In the genomic region with DNA sequence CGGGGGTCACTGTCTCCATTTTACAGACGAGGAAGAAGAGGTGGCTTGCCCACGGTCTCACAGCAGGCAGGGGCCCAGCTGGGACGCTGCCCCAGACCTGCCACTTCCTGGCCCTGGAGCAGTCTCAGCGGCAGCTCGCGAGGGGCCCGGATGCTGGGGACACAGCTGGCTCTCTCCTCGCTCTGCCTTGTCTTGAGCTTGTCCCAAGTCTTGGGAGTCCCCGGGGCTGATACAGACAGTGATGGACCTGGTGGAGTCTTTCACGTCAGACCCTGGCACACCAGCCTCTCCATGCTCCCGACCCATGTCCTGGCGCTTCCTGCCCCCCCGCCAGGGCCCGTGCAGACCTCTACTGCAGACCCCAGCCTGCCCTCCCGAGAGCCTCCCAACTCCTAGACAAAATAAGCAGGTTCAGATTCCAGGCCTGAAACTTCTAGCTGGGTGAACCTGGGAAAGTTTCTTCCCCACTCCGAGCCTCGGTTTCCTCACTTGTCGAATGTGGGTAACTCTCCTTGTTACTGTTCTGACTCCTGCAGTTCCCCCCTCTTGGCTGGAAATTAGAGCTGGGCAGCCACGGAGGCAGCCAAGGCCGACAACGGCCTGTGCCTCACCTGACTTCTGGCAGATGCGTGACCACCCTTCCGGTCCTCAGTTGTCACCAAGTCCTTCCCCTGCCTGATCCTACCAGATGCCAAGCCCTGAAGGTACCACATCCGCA, we compare ENCODE assay signal across 28 cellular contexts.
A peak's percentile ranks its signal among the peaks of the same experiment; 100 is the strongest.
DNase-seq lines count a peak whose midpoint lies in the region; ATAC-seq, FAIRE-seq and TF ChIP-seq lines count a peak whose summit lies in the region.
"Had no signal": no experiment of that assay in that cellular context is flagged by ENCODE, and none has a peak within 500 bp of the region (broad histone marks: within the 10 kb centered on the region; RNA-seq: fewer than 3 reads in every experiment).

No MANE protein-coding gene starts in this region.

- H3K4me3 Mint-ChIP-seq in CD14-positive monocyte = peak overlapping the region in 1 of 2 donors; percentile 44
- no peak overlapping the region for H3K4me3 Mint-ChIP-seq in nephron progenitor cell
- no peak overlapping the region for H3K4me3 Mint-ChIP-seq in activated T-helper 1 cell treated with anti-CD3 and anti-CD28 coated beads, Interleukin-12 subunit alpha, Interleukin-12 subunit beta, Interleukin-2, Interleukin-4 antibody, amounts not matched to agents 30 ng/mL and 10 ng/mL and 1 ng/mL, durations not matched to agents 14 hours and 24 hours and 36 hours
- H3K4me3 Mint-ChIP-seq: H9 had no signal

- TF ChIP-seq POLR2A in H1 (IDR thresholded peaks at IDR 0.05; ENCODE audit: control extremely low read depth in 1 of 2, low read depth in 2 of 2, low read length in 2 of 2) = no peak

- H3K27ac ChIP-seq in H1 (ENCODE audit: low read depth, low read length) = no peak overlapping the region
- H3K27ac ChIP-seq: A549, GM23248, PC-9 had no signal

- no peak overlapping the region for H2BK120ac ChIP-seq in H1 (replicated peaks; ENCODE audit: low read depth, low read length)

- no peaks in the 10 kb centered on the region for H3K36me3 ChIP-seq in H1 (ENCODE audit: control insufficient read depth in 2 of 4, insufficient read depth in 4 of 4, low read length in 3 of 4)

- POLR2A ChIA-PET in H1 (lab: Charles Lee; ENCODE audit: partially characterized antibody) = interaction anchor here (1.3 kb wide), 1 partner anchor 12 kb away, joined by 3 read pairs; no protein-coding TSS in a partner anchor

- no peak overlapping the region for H4K91ac ChIP-seq in H1 (replicated peaks; ENCODE audit: insufficient read length, low read length)

- H3K4me1 ChIP-seq in H1 (replicated peaks in 1 of 4; ENCODE audit: control insufficient read depth in 3 of 4, insufficient read depth in 4 of 4, low read length in 3 of 4) = peaks cover 0 to 4% (median 1%) of the 10 kb centered on the region in 4 experiments; a peak in 4 of 7 replicates
- H3K4me1 ChIP-seq: A549 had no signal

- no peaks in the 10 kb centered on the region for H3K27me3 ChIP-seq in H1 (replicated peaks in 1 of 4; ENCODE audit: control insufficient read depth in 3 of 4, extremely low read depth in 1 of 4, insufficient read depth in 3 of 4, low read length in 3 of 4)

- H4K5ac ChIP-seq in H1 (ENCODE audit: insufficient read length, low read depth, low read length) = no peak overlapping the region

- 92% methylated on average over 25 of the region's 25 CpGs; no CpG with 5 or more reads in 1 of the 2 experiments for WGBS in H1 (ENCODE audit: extremely low coverage in 1 of 2, insufficient coverage in 1 of 2, insufficient read length in 1 of 2, insufficient replicate concordance in 2 of 2, low coverage in 1 of 2, low lambda C conversion rate in 2 of 2, missing lambda C conversion rate in 1 of 2), 2 experiments

- no peak for TF ChIP-seq EP300 in H1 (IDR thresholded peaks at IDR 0.05; ENCODE audit: borderline replicate concordance in 1 of 2, low read depth in 2 of 2, low read length in 2 of 2)

- H2BK20ac ChIP-seq in H1 (ENCODE audit: low read length) = no peak overlapping the region

- DNase-seq in CD14-positive monocyte (ENCODE audit: low spot score) = peak; percentile 5
- DNase-seq in H1 (ENCODE audit: low read depth in 1 of 2, low spot score in 2 of 2) = no peak
- DNase-seq in nephron progenitor cell = no peak
- DNase-seq in sciatic nerve (ENCODE audit: low spot score) = peak; percentile 42
- no peak for DNase-seq in activated CD4-positive, alpha-beta T cell treated with anti-CD3 and anti-CD28 coated beads, Interleukin-2, amount 50 U/mL, for 1 hour
- DNase-seq in activated T-helper 1 cell treated with anti-CD3 and anti-CD28 coated beads, Interleukin-12 subunit alpha, Interleukin-12 subunit beta, Interleukin-2, Interleukin-4 antibody, amounts not matched to agents 30 ng/mL and 10 ng/mL and 1 ng/mL, durations not matched to agents 14 hours and 24 hours and 36 hours (ENCODE audit: low spot score) = no peak
- DNase-seq: AML-193; CD8-positive, alpha-beta memory T cell; DMS 273 treated with DMSO at 0.1 percent for 48 hours; DMS79; EL; GDM1; GM23248; H9; KBM-7; MV-4-11; NCI-H2029; NCI-H446 treated with DMSO at 0.1 percent for 48 hours; NCI-H526; NCI-H82; NK-92 treated with Interleukin-12 subunit alpha and Interleukin-12 subunit beta, amount 100 ng/mL, for 24 hours; PC-9; RPMI8226; SHP77 had no signal

- H3K56ac ChIP-seq in H1 (replicated peaks; ENCODE audit: insufficient read length, low read depth, low read length) = no peak overlapping the region

- H3K4ac ChIP-seq in H1 (replicated peaks; ENCODE audit: insufficient read length, low read depth, low read length) = no peak overlapping the region

- no peak overlapping the region; the same call in 1 of the 2 replicates for H4K8ac ChIP-seq in H1 (ENCODE audit: extremely low read depth, insufficient read depth, low read length)

- H3K14ac ChIP-seq in H1 (ENCODE audit: insufficient read length) = no peak overlapping the region

- H3K9ac ChIP-seq in H1 (replicated peaks in 1 of 4; ENCODE audit: extremely low read depth in 1 of 4, low read depth in 3 of 4, low read length in 3 of 4) = no peak overlapping the region
- H3K9ac ChIP-seq: GM23248 had no signal

- H3K36me3 Mint-ChIP-seq in CD14-positive monocyte = no peaks in the 10 kb centered on the region
- no peaks in the 10 kb centered on the region for H3K36me3 Mint-ChIP-seq in nephron progenitor cell (ENCODE audit: low read depth)
- H3K36me3 Mint-ChIP-seq in activated T-helper 1 cell treated with anti-CD3 and anti-CD28 coated beads, Interleukin-12 subunit alpha, Interleukin-12 subunit beta, Interleukin-2, Interleukin-4 antibody, amounts not matched to agents 30 ng/mL and 10 ng/mL and 1 ng/mL, durations not matched to agents 14 hours and 24 hours and 36 hours (ENCODE audit: low read depth) = no peaks in the 10 kb centered on the region
- H3K36me3 Mint-ChIP-seq: CD8-positive, alpha-beta memory T cell had no signal

- H3K18ac ChIP-seq in H1 (ENCODE audit: extremely low read depth, low read length) = peak overlapping the region; percentile 32; the same call in 1 of the 2 replicates

- H3K27me3 Mint-ChIP-seq in CD14-positive monocyte (ENCODE audit: low read depth in 3 of 3) (peaks cover 10 to 18% (median 17%) of the 10 kb centered on the region in 3 donors), nephron progenitor cell (ENCODE audit: low read depth, poor library complexity) (peaks cover 9% of the 10 kb centered on the region)
- H3K27me3 Mint-ChIP-seq in activated T-helper 1 cell treated with anti-CD3 and anti-CD28 coated beads, Interleukin-12 subunit alpha, Interleukin-12 subunit beta, Interleukin-2, Interleukin-4 antibody, amounts not matched to agents 30 ng/mL and 10 ng/mL and 1 ng/mL, durations not matched to agents 14 hours and 24 hours and 36 hours (ENCODE audit: insufficient read depth) = peaks cover 6% of the 10 kb centered on the region

- no peak overlapping the region for H2AK5ac ChIP-seq in H1 (ENCODE audit: low read depth, low read length)

- no peak overlapping the region for H2BK12ac ChIP-seq in H1 (ENCODE audit: low read depth, low read length)

- no peak for ATAC-seq in sciatic nerve
- ATAC-seq in activated CD4-positive, CD25-positive, alpha-beta regulatory T cell treated with anti-CD3 and anti-CD28 coated beads, Interleukin-2, amount 50 U/mL, for 24 hours = no peak
- ATAC-seq: A549, GM12878 had no signal

- no peak overlapping the region for H2AFZ ChIP-seq in H1 (ENCODE audit: low read length)
- H2AFZ ChIP-seq: GM23248, PC-9 had no signal

- intact Hi-C loops in CD14-positive monocyte (cut with micrococcal nuclease) (no loop called here), sciatic nerve (cut with DNase I) (no loop called here)
- intact Hi-C loops in activated T-helper 1 cell treated with anti-CD3 and anti-CD28 coated beads, Interleukin-12 subunit alpha, Interleukin-12 subunit beta, Interleukin-2, Interleukin-4 antibody, amounts not matched to agents 30 ng/mL and 10 ng/mL and 1 ng/mL, durations not matched to agents 14 hours and 24 hours and 36 hours (cut with micrococcal nuclease) = no loop called here

- no peak overlapping the region for H2BK15ac ChIP-seq in H1 (ENCODE audit: low read length)

- no peak overlapping the region for H3K23ac ChIP-seq in H1 (ENCODE audit: insufficient read length)

- H3K9me3 Mint-ChIP-seq in CD14-positive monocyte (peaks cover 0 to 2% (median 0%) of the 10 kb centered on the region in 7 donors), nephron progenitor cell (no peaks in the 10 kb centered on the region)
- H3K9me3 Mint-ChIP-seq in activated T-helper 1 cell treated with anti-CD3 and anti-CD28 coated beads, Interleukin-12 subunit alpha, Interleukin-12 subunit beta, Interleukin-2, Interleukin-4 antibody, amounts not matched to agents 30 ng/mL and 10 ng/mL and 1 ng/mL, durations not matched to agents 14 hours and 24 hours and 36 hours = no peaks in the 10 kb centered on the region
- H3K9me3 Mint-ChIP-seq: CD8-positive, alpha-beta memory T cell; H9 had no signal

- H3K27ac Mint-ChIP-seq in CD14-positive monocyte = no peak overlapping the region
- peak overlapping the region; percentile 39 for H3K27ac Mint-ChIP-seq in nephron progenitor cell
- no peak overlapping the region for H3K27ac Mint-ChIP-seq in activated T-helper 1 cell treated with anti-CD3 and anti-CD28 coated beads, Interleukin-12 subunit alpha, Interleukin-12 subunit beta, Interleukin-2, Interleukin-4 antibody, amounts not matched to agents 30 ng/mL and 10 ng/mL and 1 ng/mL, durations not matched to agents 14 hours and 24 hours and 36 hours
- H3K27ac Mint-ChIP-seq: H9 had no signal

- no peaks in the 10 kb centered on the region for H3K9me3 ChIP-seq in H1 (ENCODE audit: insufficient read depth in 2 of 2, low read depth in 1 of 2, low read length in 1 of 2)
- H3K9me3 ChIP-seq: A549 had no signal

- no peaks in the 10 kb centered on the region for H3K79me2 ChIP-seq in H1 (ENCODE audit: control insufficient read depth in 1 of 2, insufficient read depth in 2 of 2, low read length in 2 of 2)

- H4K20me1 ChIP-seq in H1 (replicated peaks in 1 of 2; ENCODE audit: control insufficient read depth in 1 of 2, insufficient read depth in 2 of 2, low read length in 2 of 2) = peaks cover 0 to 2% of the 10 kb centered on the region in 2 experiments

- no peak overlapping the region for H2BK5ac ChIP-seq in H1 (ENCODE audit: low read depth, low read length)

- H3K79me1 ChIP-seq in H1 (ENCODE audit: low read depth, low read length) = no peaks in the 10 kb centered on the region

- H3K4me1 Mint-ChIP-seq in CD14-positive monocyte (no peaks in the 10 kb centered on the region), nephron progenitor cell (peaks cover 51% of the 10 kb centered on the region)
- peaks cover 6% of the 10 kb centered on the region for H3K4me1 Mint-ChIP-seq in activated T-helper 1 cell treated with anti-CD3 and anti-CD28 coated beads, Interleukin-12 subunit alpha, Interleukin-12 subunit beta, Interleukin-2, Interleukin-4 antibody, amounts not matched to agents 30 ng/mL and 10 ng/mL and 1 ng/mL, durations not matched to agents 14 hours and 24 hours and 36 hours (ENCODE audit: low read depth)

- H3K4me2 ChIP-seq in H1 (ENCODE audit: insufficient read depth in 1 of 2, low read depth in 2 of 2, low read length in 2 of 2) = no peak overlapping the region
- H3K4me2 ChIP-seq: A549, PC-9 had no signal

- no peak overlapping the region for H3K4me3 ChIP-seq in H1 (ENCODE audit: extremely low read depth in 1 of 4, insufficient read depth in 2 of 4, low read depth in 3 of 4, low read length in 4 of 4)
- H3K4me3 ChIP-seq: A549, GM12878, GM23248, PC-9 had no signal

- FAIRE-seq in H1 (lab: Jason Lieb, UNC) = no peak
- FAIRE-seq: A549, GM12878, HTR-8/SVneo had no signal

- CTCF ChIA-PET in H1 (lab: Charles Lee; ENCODE audit: partially characterized antibody) = interaction anchor here (0.7 to 2.7 kb wide), 4 partner anchors 9 to 60 kb away, joined by 3 to 7 read pairs (median 4); no protein-coding TSS in a partner anchor

- 0 out of 2 replicates have a peak, but pooled peaks cover 2% of the 10 kb centered on the region for H3K23me2 ChIP-seq in H1 (ENCODE audit: low read depth, low read length)

- TF ChIP-seq RAD21 in H1 (IDR thresholded peaks at IDR 0.05 in 1 of 2, conservative IDR thresholded peaks at IDR 0.05 in 1 of 2; ENCODE audit: low read depth in 2 of 2, low read length in 2 of 2) = no peak

- no peak for TF ChIP-seq CTCF in CD14-positive monocyte (IDR thresholded peaks at IDR 0.05)
- TF ChIP-seq CTCF in H1 (IDR thresholded peaks at IDR 0.05; ENCODE audit: control extremely low read depth in 1 of 3, insufficient read depth in 1 of 3, low read depth in 1 of 3, low read length in 3 of 3) = no peak
- no peak for TF ChIP-seq CTCF in nephron progenitor cell (IDR thresholded peaks at IDR 0.05)

Comparison
In these comparisons a context has a peak if more than half of its experiments do, and no peak if none do; other contexts are left out.
1. DNase-seq: peak in CD14-positive monocyte (single experiment) and sciatic nerve (single experiment); none in H1 (0 of 2), nephron progenitor cell (single experiment), activated CD4-positive, alpha-beta T cell treated with anti-CD3 and anti-CD28 coated beads, Interleukin-2, amount 50 U/mL, for 1 hour (single experiment) and activated T-helper 1 cell treated with anti-CD3 and anti-CD28 coated beads, Interleukin-12 subunit alpha, Interleukin-12 subunit beta, Interleukin-2, Interleukin-4 antibody, amounts not matched to agents 30 ng/mL and 10 ng/mL and 1 ng/mL, durations not matched to agents 14 hours and 24 hours and 36 hours (single experiment).